22 cellular contexts compared by ENCODE assay signal in the genomic region with DNA sequence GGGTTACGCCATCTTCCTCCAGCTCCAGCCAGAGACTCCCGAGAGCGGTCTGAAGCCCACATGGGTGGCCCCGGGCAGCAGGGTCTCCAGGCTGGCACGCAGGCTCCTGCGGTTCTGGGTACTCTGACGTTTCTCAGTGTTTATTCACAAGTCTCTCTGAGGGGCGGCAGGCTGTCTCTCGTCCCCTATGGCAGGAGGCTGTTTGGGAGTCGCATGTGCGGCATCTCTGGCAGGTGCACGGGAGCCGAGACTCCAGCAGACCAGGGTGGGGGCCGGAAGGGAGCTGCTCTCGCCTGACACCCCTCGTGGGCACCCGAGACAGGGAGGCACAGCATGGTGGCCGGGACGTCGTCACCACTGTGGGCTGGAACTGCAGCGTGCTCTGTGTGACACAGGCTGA.
"Had no signal": no experiment of that assay in that cellular context is flagged by ENCODE, and none has a peak within 500 bp of the region (broad histone marks: within the 10 kb centered on the region; RNA-seq: fewer than 3 reads in every experiment).

No MANE protein-coding gene starts in this region.

- H3K4me3 Mint-ChIP-seq: activated naive CD4-positive, alpha-beta T cell treated with anti-CD3 and anti-CD28 coated beads, Interleukin-2, amount 10 ng/mL, durations not matched to agents 7 days and 5 days; stimulated activated naive CD8-positive, alpha-beta T cell treated with anti-CD3 and anti-CD28 coated beads, Interleukin-15, Interleukin-2, amounts not matched to agents 100 ng/mL and 50 ng/mL, for 24 hours had no signal

- H3K27ac Mint-ChIP-seq: activated naive CD4-positive, alpha-beta T cell treated with anti-CD3 and anti-CD28 coated beads, Interleukin-2, amount 10 ng/mL, durations not matched to agents 7 days and 5 days; stimulated activated naive CD8-positive, alpha-beta T cell treated with anti-CD3 and anti-CD28 coated beads, Interleukin-15, Interleukin-2, amounts not matched to agents 100 ng/mL and 50 ng/mL, for 24 hours had no signal

- H3K4me1 ChIP-seq: esophagus muscularis mucosa, tibial artery had no signal

- H3K36me3 ChIP-seq: WERI-Rb-1 had no signal

- H3K27me3 ChIP-seq: brain microvascular endothelial cell, esophagus muscularis mucosa, tibial artery had no signal

- H3K27me3 Mint-ChIP-seq: activated naive CD4-positive, alpha-beta T cell treated with anti-CD3 and anti-CD28 coated beads, Interleukin-2, amount 10 ng/mL, durations not matched to agents 7 days and 5 days; stimulated activated naive CD8-positive, alpha-beta T cell treated with anti-CD3 and anti-CD28 coated beads, Interleukin-15, Interleukin-2, amounts not matched to agents 100 ng/mL and 50 ng/mL, for 24 hours had no signal

- H3K9me3 ChIP-seq: esophagus muscularis mucosa had no signal

- DNase-seq: activated CD4-positive, alpha-beta T cell treated with anti-CD3 and anti-CD28 coated beads, Interleukin-2, amount 50 U/mL, for 1 hour; activated CD4-positive, CD25-positive, alpha-beta regulatory T cell treated with anti-CD3 and anti-CD28 coated beads, Interleukin-2, amount 50 U/mL, for 72 hours; activated CD8-positive, alpha-beta memory T cell treated with anti-CD3 and anti-CD28 coated beads for 24 hours; activated CD8-positive, alpha-beta memory T cell treated with anti-CD3 and anti-CD28 coated beads, Interleukin-2, amount 50 U/mL, for 4 hours; activated effector memory CD4-positive, alpha-beta T cell treated with Interleukin-2 at 50 U/mL for 16 hours; activated naive CD4-positive, alpha-beta T cell treated with anti-CD3 and anti-CD28 coated beads, Interleukin-2, amount 10 ng/mL, durations not matched to agents 7 days and 5 days; activated T-cell treated with anti-CD3 and anti-CD28 coated beads, Interleukin-2, amount 50 U/mL, for 48 hours; brain microvascular endothelial cell; caudate nucleus; effector memory CD4-positive, alpha-beta T cell; glutamatergic neuron; hippocampal formation; midbrain; nucleus accumbens; stimulated activated CD4-positive, alpha-beta T cell treated with anti-CD3 and anti-CD28 coated beads, Interleukin-4, amount 100 ng/mL, for 24 hours; SW 1271; T-helper 2 cell; tibial artery; WERI-Rb-1 had no signal

- H3K9me3 Mint-ChIP-seq: activated naive CD4-positive, alpha-beta T cell treated with anti-CD3 and anti-CD28 coated beads, Interleukin-2, amount 10 ng/mL, durations not matched to agents 7 days and 5 days; stimulated activated naive CD8-positive, alpha-beta T cell treated with anti-CD3 and anti-CD28 coated beads, Interleukin-15, Interleukin-2, amounts not matched to agents 100 ng/mL and 50 ng/mL, for 24 hours had no signal

- H3K27ac ChIP-seq: brain microvascular endothelial cell, esophagus muscularis mucosa, SK-N-MC, tibial artery, WERI-Rb-1 had no signal

- H3K4me3 ChIP-seq: esophagus muscularis mucosa, SK-N-MC, tibial artery had no signal
